ENCODE assay signal across 9 cellular contexts in genomic region chr3:27729748-27730611, GRCh38. TPM values are rescaled to one million over a fixed set of nuclear protein-coding genes. Genes with fewer than 3 reads are reported as not detected.
DNase-seq lines count a peak whose midpoint lies in the region; ATAC-seq and TF ChIP-seq lines count a peak whose summit lies in the region.
"Had no signal": no experiment of that assay in that cellular context is flagged by ENCODE, and none has a peak within 500 bp of the region (broad histone marks: within the 10 kb centered on the region; RNA-seq: fewer than 3 reads in every experiment).

No MANE protein-coding gene starts in this region.

- H3K4me3 Mint-ChIP-seq in neural progenitor cell: peak overlapping the region; percentile 79

- H3K79me2 ChIP-seq in neural progenitor cell (ENCODE audit: low read depth) (no peaks in the 10 kb centered on the region), Karpas-422 (ENCODE audit: low read length) (no peaks in the 10 kb centered on the region)

- no peak for TF ChIP-seq POLR2A in body of pancreas (IDR thresholded peaks at IDR 0.05)

- no peaks in the 10 kb centered on the region for H3K9me2 ChIP-seq in Karpas-422 (replicated peaks; ENCODE audit: insufficient read depth, low read length)

- intact Hi-C loops in body of pancreas (cut with DNase I): loop anchor here (10.0 kb wide), 1 partner anchor 605 kb away; no protein-coding TSS in a partner anchor

- no peaks in the 10 kb centered on the region for H3K36me3 Mint-ChIP-seq in neural progenitor cell

- H3K4me3 ChIP-seq in RWPE2 (ENCODE audit: severe bottlenecking): peak overlapping the region; percentile 18
- peak overlapping the region; percentile 5 for H3K4me3 ChIP-seq in ectodermal cell (ENCODE audit: insufficient read depth, low read depth, low read length)
- peak overlapping the region; percentile 38 for H3K4me3 ChIP-seq in neural progenitor cell
- no peak overlapping the region for H3K4me3 ChIP-seq in Karpas-422 (ENCODE audit: low read length)
- H3K4me3 ChIP-seq in body of pancreas: no peak overlapping the region

- H3K4me2 ChIP-seq in neural progenitor cell (peak overlapping the region; percentile 75), Karpas-422 (ENCODE audit: low read depth, low read length, poor library complexity, severe bottlenecking) (no peak overlapping the region)
- H3K4me2 ChIP-seq: KMS-11 had no signal

- 1% methylated on average over 41 of the region's 41 CpGs for WGBS in ectodermal cell, 2 experiments
- 1 to 4% methylated on average over 31 to 41 of the region's 41 CpGs for WGBS in body of pancreas, 2 donors

- ATAC-seq in RWPE2 (ENCODE audit: low read depth) (peak; percentile 75), body of pancreas (no peak)

- H3K27me3 ChIP-seq in RWPE2 (ENCODE audit: insufficient read depth, poor library complexity, severe bottlenecking) (peaks cover 44% of the 10 kb centered on the region), ectodermal cell (ENCODE audit: control insufficient read depth, insufficient read depth, low read length, poor library complexity, severe bottlenecking) (peaks cover 93% of the 10 kb centered on the region), neural progenitor cell (peaks cover 100% of the 10 kb centered on the region), Karpas-422 (ENCODE audit: low read length) (no peaks in the 10 kb centered on the region), body of pancreas (peaks cover 0 to 38% of the 10 kb centered on the region in 2 donors)

- H3K9me3 Mint-ChIP-seq in neural progenitor cell: no peaks in the 10 kb centered on the region

- no peaks in the 10 kb centered on the region for H3K9me3 ChIP-seq in RWPE2 (ENCODE audit: severe bottlenecking)
- no peaks in the 10 kb centered on the region for H3K9me3 ChIP-seq in ectodermal cell (ENCODE audit: control insufficient read depth, low read length)
- H3K9me3 ChIP-seq in neural progenitor cell (ENCODE audit: low read depth): no peaks in the 10 kb centered on the region
- H3K9me3 ChIP-seq in Karpas-422 (ENCODE audit: low read length): no peaks in the 10 kb centered on the region
- H3K9me3 ChIP-seq in body of pancreas: no peaks in the 10 kb centered on the region

- peaks cover 42% of the 10 kb centered on the region for H3F3A ChIP-seq in neural progenitor cell (ENCODE audit: low read depth)

- H3K4me1 Mint-ChIP-seq in neural progenitor cell: peaks cover 44% of the 10 kb centered on the region

- H3K4me1 ChIP-seq in RWPE2 (ENCODE audit: insufficient read depth, poor library complexity, severe bottlenecking) (no peaks in the 10 kb centered on the region), ectodermal cell (ENCODE audit: control insufficient read depth, insufficient read depth, low read length) (peaks cover 36% of the 10 kb centered on the region), neural progenitor cell (peaks cover 42% of the 10 kb centered on the region), Karpas-422 (ENCODE audit: low read length) (no peaks in the 10 kb centered on the region), body of pancreas (peaks cover 22% of the 10 kb centered on the region)

- peaks cover 70% of the 10 kb centered on the region for H3K27me3 Mint-ChIP-seq in neural progenitor cell (ENCODE audit: insufficient read depth, low read depth)

- no peak overlapping the region for H3K27ac Mint-ChIP-seq in neural progenitor cell

- no peak for TF ChIP-seq CTCF in RWPE2 (IDR thresholded peaks at IDR 0.05; ENCODE audit: poor library complexity, severe bottlenecking)
- TF ChIP-seq CTCF in neural progenitor cell (IDR thresholded peaks at IDR 0.05): no peak
- no peak for TF ChIP-seq CTCF in body of pancreas (IDR thresholded peaks at IDR 0.05)

- H4K20me1 ChIP-seq in neural progenitor cell (ENCODE audit: low read depth) (peaks cover 72% of the 10 kb centered on the region), Karpas-422 (ENCODE audit: insufficient read depth, low read depth, low read length) (no peaks in the 10 kb centered on the region)

- H3K36me3 ChIP-seq in RWPE2 (ENCODE audit: low read depth): no peaks in the 10 kb centered on the region
- no peaks in the 10 kb centered on the region for H3K36me3 ChIP-seq in ectodermal cell (ENCODE audit: control insufficient read depth, insufficient read depth, low read length)
- no peaks in the 10 kb centered on the region for H3K36me3 ChIP-seq in neural progenitor cell
- H3K36me3 ChIP-seq in Karpas-422 (ENCODE audit: insufficient read depth, low read length): no peaks in the 10 kb centered on the region
- H3K36me3 ChIP-seq in body of pancreas (replicated peaks in 1 of 2; ENCODE audit: insufficient read depth in 1 of 2, low read depth in 2 of 2): no peaks in the 10 kb centered on the region

- H3K9ac ChIP-seq in neural progenitor cell: no peak overlapping the region
- H3K9ac ChIP-seq in Karpas-422 (ENCODE audit: low read length): no peak overlapping the region
- H3K9ac ChIP-seq: KMS-11 had no signal

- peak; percentile 63 for DNase-seq in ELF-1 (ENCODE audit: low read depth, low spot score)
- DNase-seq in RWPE2 (ENCODE audit: low spot score): no peak
- peak; percentile 73 for DNase-seq in neural progenitor cell (ENCODE audit: low spot score)
- DNase-seq in Karpas-422: no peak
- no peak for DNase-seq in caudate nucleus (lab: John Stamatoyannopoulos, UW)
- no peak for DNase-seq in COLO829 (ENCODE audit: low spot score)
- DNase-seq in body of pancreas: no peak

- H2AFZ ChIP-seq in neural progenitor cell (replicated peaks): no peak overlapping the region
- H2AFZ ChIP-seq in Karpas-422 (ENCODE audit: low read length): no peak overlapping the region

- H3K27ac ChIP-seq in RWPE2 (ENCODE audit: poor library complexity, severe bottlenecking) (no peak overlapping the region), ectodermal cell (ENCODE audit: insufficient read depth, low read depth, low read length, poor library complexity, severe bottlenecking) (no peak overlapping the region), neural progenitor cell (no peak overlapping the region), Karpas-422 (ENCODE audit: low read length) (no peak overlapping the region), caudate nucleus (ENCODE audit: low read depth, low read length) (no peak overlapping the region), body of pancreas (no peak overlapping the region)
- H3K27ac ChIP-seq: KMS-11 had no signal

RNA-seq across cellular contexts. Expression of gene EOMES, which starts 7.9 kb away (rescaled TPM):
- 0.19 TPM for polyA plus RNA-seq in ectodermal cell (2013, experiment 1 of 4)
- polyA plus RNA-seq in ectodermal cell (2013, experiment 2 of 4): 0.09 TPM
- 0.11 TPM for polyA plus RNA-seq in ectodermal cell (2013, experiment 3 of 4)
- polyA plus RNA-seq in ectodermal cell (2013, experiment 4 of 4): not detected
- total RNA-seq in neural progenitor cell (ENCODE audit: low replicate concordance) (not detected in 2 replicates), body of pancreas (under 1 TPM in 1 of 2 donors, not detected in 1; 0.52 TPM)
- 0.54 and 0.60 TPM in 2 replicates for total RNA-seq in Karpas-422 (2014; rRNA removed; shearing (Covaris generic); ENCODE audit: low replicate concordance)

Comparison
In these comparisons a context has a peak if more than half of its experiments do, and no peak if none do; other contexts are left out.
1. DNase-seq: peak in ELF-1 (single experiment) and neural progenitor cell (single experiment); none in RWPE2 (single experiment), Karpas-422 (single experiment), caudate nucleus (0 of 61), COLO829 (single experiment) and body of pancreas (0 of 4).
2. H3K4me3 ChIP-seq: peak in RWPE2 (single experiment), ectodermal cell (single experiment) and neural progenitor cell (single experiment); none in Karpas-422 (single experiment) and body of pancreas (0 of 2).